Comparison of ENCODE assay signal across 1 cellular context in the genomic region with DNA sequence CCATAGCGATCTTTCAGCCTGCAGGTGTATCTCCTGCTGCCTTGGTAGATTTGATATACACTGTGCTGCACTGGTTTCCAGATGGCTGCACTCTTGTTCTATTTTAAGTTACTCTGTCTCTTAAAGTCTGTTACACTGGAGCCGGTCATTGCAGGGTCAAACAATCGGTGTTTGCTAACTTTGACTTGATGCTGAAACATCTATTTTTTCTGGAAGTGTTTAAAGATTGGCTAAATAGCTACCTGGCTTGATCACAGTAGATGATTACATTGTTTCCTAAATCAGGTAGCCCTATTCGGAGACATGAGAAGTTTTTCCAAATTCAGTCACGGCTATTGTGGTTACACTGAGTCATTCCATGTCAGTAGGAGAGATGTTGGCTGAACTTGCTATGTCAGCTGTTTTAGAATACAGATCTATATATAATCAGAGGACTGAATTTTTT.
TF ChIP-seq lines count a peak whose summit lies in the region.

No MANE protein-coding gene starts in this region.

TF ChIP-seq in WTC11, 78 proteins besides CTCF, POLR2A, EP300 and RAD21 (continued from another document):
- TF ChIP-seq PRDM15 (CRISPR knock-in tag; IDR thresholded peaks at IDR 0.05), result no peak
- TF ChIP-seq, protein P1, sequence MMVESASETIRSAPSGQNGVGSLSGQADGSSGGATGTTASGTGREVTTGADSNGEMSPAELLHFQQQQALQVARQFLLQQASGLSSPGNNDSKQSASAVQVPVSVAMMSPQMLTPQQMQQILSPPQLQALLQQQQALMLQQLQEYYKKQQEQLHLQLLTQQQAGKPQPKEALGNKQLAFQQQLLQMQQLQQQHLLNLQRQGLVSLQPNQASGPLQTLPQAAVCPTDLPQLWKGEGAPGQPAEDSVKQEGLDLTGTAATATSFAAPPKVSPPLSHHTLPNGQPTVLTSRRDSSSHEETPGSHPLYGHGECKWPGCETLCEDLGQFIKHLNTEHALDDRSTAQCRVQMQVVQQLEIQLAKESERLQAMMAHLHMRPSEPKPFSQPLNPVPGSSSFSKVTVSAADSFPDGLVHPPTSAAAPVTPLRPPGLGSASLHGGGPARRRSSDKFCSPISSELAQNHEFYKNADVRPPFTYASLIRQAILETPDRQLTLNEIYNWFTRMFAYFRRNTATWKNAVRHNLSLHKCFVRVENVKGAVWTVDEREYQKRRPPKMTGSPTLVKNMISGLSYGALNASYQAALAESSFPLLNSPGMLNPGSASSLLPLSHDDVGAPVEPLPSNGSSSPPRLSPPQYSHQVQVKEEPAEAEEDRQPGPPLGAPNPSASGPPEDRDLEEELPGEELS (CRISPR knock-in tag; IDR thresholded peaks at IDR 0.05), result no peak
- no peak for TF ChIP-seq TP53 (CRISPR knock-in tag; IDR thresholded peaks at IDR 0.05)
- no peak for TF ChIP-seq MYBL2 (CRISPR knock-in tag; IDR thresholded peaks at IDR 0.05)
- no peak for TF ChIP-seq E2F5 (CRISPR knock-in tag; IDR thresholded peaks at IDR 0.05)
- no peak for TF ChIP-seq CBFB (CRISPR knock-in tag; IDR thresholded peaks at IDR 0.05; ENCODE audit: low read depth)
- no peak for TF ChIP-seq PREB (CRISPR knock-in tag; IDR thresholded peaks at IDR 0.05; ENCODE audit: borderline replicate concordance)
- TF ChIP-seq NR3C1 (CRISPR knock-in tag; conservative IDR thresholded peaks at IDR 0.05; ENCODE audit: low read depth), result no peak
- no peak for TF ChIP-seq ATF6 (CRISPR knock-in tag; IDR thresholded peaks at IDR 0.05)
- no peak for TF ChIP-seq RELA (CRISPR knock-in tag; IDR thresholded peaks at IDR 0.05; ENCODE audit: borderline replicate concordance)
- no peak for TF ChIP-seq FOXK1 (CRISPR knock-in tag; IDR thresholded peaks at IDR 0.05)
- no peak for TF ChIP-seq SMAD3 (CRISPR knock-in tag; IDR thresholded peaks at IDR 0.05; ENCODE audit: borderline replicate concordance)
